Comparison of ENCODE assay signal across 9 cellular contexts in the genomic region with DNA sequence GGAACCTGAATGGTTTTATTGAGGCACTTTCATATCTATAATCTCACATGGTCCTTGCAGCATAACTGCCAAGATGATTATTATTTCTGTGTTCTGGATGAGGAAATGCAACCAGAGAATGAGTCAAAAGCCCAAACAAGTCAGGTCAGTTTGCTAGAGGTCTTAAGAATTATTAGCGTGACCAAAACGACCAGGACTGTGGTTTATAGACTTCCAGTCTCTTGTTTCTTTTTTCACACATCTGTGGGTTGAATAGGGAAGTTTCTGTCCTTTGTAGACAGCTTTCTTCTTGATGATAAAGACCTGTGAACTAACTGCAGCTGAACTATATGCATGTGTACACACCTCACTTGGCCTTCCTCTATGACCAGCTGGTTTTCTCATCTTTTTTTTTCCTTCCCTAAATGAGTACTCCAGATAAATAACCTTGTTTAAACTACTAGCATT. TPM values are rescaled to one million over a fixed set of nuclear protein-coding genes. Genes with fewer than 3 reads are reported as not detected.
A peak's percentile ranks its signal among the peaks of the same experiment; 100 is the strongest.
DNase-seq lines count a peak whose midpoint lies in the region; ATAC-seq and TF ChIP-seq lines count a peak whose summit lies in the region.
"Had no signal": no experiment of that assay in that cellular context is flagged by ENCODE, and none has a peak within 500 bp of the region (broad histone marks: within the 10 kb centered on the region; RNA-seq: fewer than 3 reads in every experiment).

No MANE protein-coding gene starts in this region.

- ATAC-seq in GM19372 (IDR thresholded peaks at IDR 0.05; ENCODE audit: low read depth, unreplicated experiment) (peak; percentile 88), HG02981 (IDR thresholded peaks at IDR 0.05; ENCODE audit: unreplicated experiment) (peak; percentile 89), lower lobe of right lung (no peak)

- 27% methylated on average over 2 of the region's 2 CpGs for WGBS in suprapubic skin

- H3K36me3 Mint-ChIP-seq in activated CD4-positive, alpha-beta memory T cell treated with anti-CD3 and anti-CD28 coated beads, Interleukin-2, amount 10 ng/mL, durations not matched to agents 7 days and 5 days (ENCODE audit: low read depth) = no peaks in the 10 kb centered on the region
- H3K36me3 Mint-ChIP-seq in nephron progenitor cell (ENCODE audit: low read depth) = peaks cover 13% of the 10 kb centered on the region

- CTCF ChIA-PET in activated CD4-positive, alpha-beta memory T cell treated with anti-CD3 and anti-CD28 coated beads, Interleukin-2, amount 10 ng/mL, durations not matched to agents 7 days and 5 days (lab: Charles Lee) = no interaction called here

- DNase-seq in COLO829 (ENCODE audit: low spot score) (peak; percentile 42), NOMO-1 (lab: John Stamatoyannopoulos, UW; ENCODE audit: unreplicated experiment in 2 of 2) (peak; percentile 62 to 89), nephron progenitor cell (no peak), suprapubic skin (ENCODE audit: low spot score in 2 of 2) (no peak), lower lobe of right lung (no peak)
- DNase-seq in activated CD4-positive, alpha-beta memory T cell treated with anti-CD3 and anti-CD28 coated beads, Interleukin-2, amount 10 ng/mL, durations not matched to agents 7 days and 5 days = no peak
- DNase-seq: amniotic stem cell had no signal

- no peaks in the 10 kb centered on the region for H3K9me3 Mint-ChIP-seq in activated CD4-positive, alpha-beta memory T cell treated with anti-CD3 and anti-CD28 coated beads, Interleukin-2, amount 10 ng/mL, durations not matched to agents 7 days and 5 days
- no peaks in the 10 kb centered on the region for H3K9me3 Mint-ChIP-seq in nephron progenitor cell

- no peak for TF ChIP-seq CTCF in nephron progenitor cell (IDR thresholded peaks at IDR 0.05)
- TF ChIP-seq CTCF in suprapubic skin (IDR thresholded peaks at IDR 0.05) = no peak
- TF ChIP-seq CTCF in lower lobe of right lung (IDR thresholded peaks at IDR 0.05) = no peak

- H3K4me1 Mint-ChIP-seq in activated CD4-positive, alpha-beta memory T cell treated with anti-CD3 and anti-CD28 coated beads, Interleukin-2, amount 10 ng/mL, durations not matched to agents 7 days and 5 days = no peaks in the 10 kb centered on the region
- H3K4me1 Mint-ChIP-seq in nephron progenitor cell = peaks cover 9% of the 10 kb centered on the region

- no peak overlapping the region for H3K4me3 Mint-ChIP-seq in activated CD4-positive, alpha-beta memory T cell treated with anti-CD3 and anti-CD28 coated beads, Interleukin-2, amount 10 ng/mL, durations not matched to agents 7 days and 5 days
- no peak overlapping the region for H3K4me3 Mint-ChIP-seq in nephron progenitor cell

- POLR2A ChIA-PET in activated CD4-positive, alpha-beta memory T cell treated with anti-CD3 and anti-CD28 coated beads, Interleukin-2, amount 10 ng/mL, durations not matched to agents 7 days and 5 days (lab: Charles Lee) = no interaction called here

- H3K36me3 ChIP-seq in suprapubic skin = no peaks in the 10 kb centered on the region
- H3K36me3 ChIP-seq in lower lobe of right lung = no peaks in the 10 kb centered on the region

- TF ChIP-seq EP300 in suprapubic skin (IDR thresholded peaks at IDR 0.05) = no peak

- H3K27ac Mint-ChIP-seq in activated CD4-positive, alpha-beta memory T cell treated with anti-CD3 and anti-CD28 coated beads, Interleukin-2, amount 10 ng/mL, durations not matched to agents 7 days and 5 days = no peak overlapping the region
- H3K27ac Mint-ChIP-seq in nephron progenitor cell = no peak overlapping the region

- H3K27me3 Mint-ChIP-seq in activated CD4-positive, alpha-beta memory T cell treated with anti-CD3 and anti-CD28 coated beads, Interleukin-2, amount 10 ng/mL, durations not matched to agents 7 days and 5 days = peaks cover 6% of the 10 kb centered on the region
- peaks cover 6% of the 10 kb centered on the region for H3K27me3 Mint-ChIP-seq in nephron progenitor cell (ENCODE audit: low read depth, poor library complexity)

- no peaks in the 10 kb centered on the region for H3K4me1 ChIP-seq in suprapubic skin
- H3K4me1 ChIP-seq in lower lobe of right lung = no peaks in the 10 kb centered on the region

- H3K27ac ChIP-seq in suprapubic skin (no peak overlapping the region), lower lobe of right lung (no peak overlapping the region)

- no peaks in the 10 kb centered on the region for H3K9me3 ChIP-seq in suprapubic skin
- H3K9me3 ChIP-seq in lower lobe of right lung = no peaks in the 10 kb centered on the region

- no peak overlapping the region for H3K4me3 ChIP-seq in suprapubic skin
- no peak overlapping the region for H3K4me3 ChIP-seq in lower lobe of right lung

- no peak for TF ChIP-seq POLR2A in suprapubic skin (IDR thresholded peaks at IDR 0.05)

- intact Hi-C loops in lower lobe of right lung (cut with DNase I) = no loop called here

- peaks cover 4% of the 10 kb centered on the region for H3K27me3 ChIP-seq in suprapubic skin
- H3K27me3 ChIP-seq in lower lobe of right lung (ENCODE audit: low read depth) = no peaks in the 10 kb centered on the region

RNA-seq across cellular contexts. Expression of a gene that starts 13.9 kb away (rescaled TPM):
- under 1 TPM; 0.85 to 0.98 TPM for total RNA-seq in activated CD4-positive, alpha-beta memory T cell treated with anti-CD3 and anti-CD28 coated beads, Interleukin-2, amount 10 ng/mL, durations not matched to agents 7 days and 5 days
- total RNA-seq in suprapubic skin = 1 to 10 TPM in 1 of 4 donors, under 1 TPM in 3; 0.24 to 1.8 (median 0.52) TPM
- 2.5 TPM for total RNA-seq in lower lobe of right lung

Comparison
In these comparisons a context has a peak if more than half of its experiments do, and no peak if none do; other contexts are left out.
1. DNase-seq: peak in COLO829 (single experiment) and NOMO-1 (2 of 2); none in activated CD4-positive, alpha-beta memory T cell treated with anti-CD3 and anti-CD28 coated beads, Interleukin-2, amount 10 ng/mL, durations not matched to agents 7 days and 5 days (single experiment), nephron progenitor cell (single experiment), suprapubic skin (0 of 2) and lower lobe of right lung (single experiment).
2. ATAC-seq: peak in GM19372 (single experiment) and HG02981 (single experiment); none in lower lobe of right lung (0 of 2).